ENCODE assay signal across 16 cellular contexts in genomic region chr1:236421022-236421421, GRCh38. TPM values are rescaled to one million over a fixed set of nuclear protein-coding genes. Genes with fewer than 3 reads are reported as not detected.
A peak's percentile ranks its signal among the peaks of the same experiment; 100 is the strongest.
DNase-seq lines count a peak whose midpoint lies in the region; ATAC-seq and TF ChIP-seq lines count a peak whose summit lies in the region.
"Had no signal": no experiment of that assay in that cellular context is flagged by ENCODE, and none has a peak within 500 bp of the region (broad histone marks: within the 10 kb centered on the region; RNA-seq: fewer than 3 reads in every experiment).

No MANE protein-coding gene starts in this region.

- CTCF ChIA-PET in RWPE1 (lab: Yijun Ruan, JAX) = no interaction called here

- POLR2A ChIA-PET in RWPE1 (lab: Yijun Ruan, JAX; ENCODE audit: low non-redundant PET) = no interaction called here

- no peak for ATAC-seq in HG03045 (IDR thresholded peaks at IDR 0.05; ENCODE audit: unreplicated experiment)
- ATAC-seq in HG03457 (IDR thresholded peaks at IDR 0.05; ENCODE audit: unreplicated experiment) = no peak

- no peak overlapping the region for H3K4me3 ChIP-seq in fibroblast of mammary gland (ENCODE audit: control insufficient read depth, low read depth, low read length)
- H3K4me3 ChIP-seq: BLaER1 treated with 17β-estradiol and CSF1 and Interleukin-3, amounts not matched to agents 10 nM and 100 nM; cardiac muscle cell had no signal

- DNase-seq in A172 (ENCODE audit: low spot score) (peak; percentile 71), EH (ENCODE audit: low read depth) (peak; percentile 82), RWPE1 (ENCODE audit: low spot score) (peak; percentile 53), fibroblast of mammary gland (ENCODE audit: low read depth) (peak; percentile 56), NCI-H524 (lab: John Stamatoyannopoulos, UW) (no peak), hepatic stellate cell (ENCODE audit: low spot score) (no peak)
- DNase-seq: GDM1; MM.1S; NCI-H2227 treated with DMSO at 0.1 percent for 48 hours; posterior cingulate gyrus; stimulated activated naive CD4-positive, alpha-beta T cell had no signal

- H3K27ac ChIP-seq in RWPE1 = no peak overlapping the region
- H3K27ac ChIP-seq: BLaER1 treated with 17β-estradiol and CSF1 and Interleukin-3, amounts not matched to agents 10 nM and 100 nM; cardiac muscle cell had no signal

- TF ChIP-seq CTCF in RWPE1 (conservative IDR thresholded peaks at IDR 0.05; ENCODE audit: low read depth) (no peak), fibroblast of mammary gland (conservative IDR thresholded peaks at IDR 0.05; ENCODE audit: control insufficient read depth, insufficient read depth, low read depth, low read length) (no peak)

RNA-seq across cellular contexts. Expression of gene EDARADD, which starts 26.9 kb away (rescaled TPM):
- 0.53 TPM in 1 of 2 replicates, not detected in the other for total RNA-seq in A172 (2014; rRNA removed; shearing (Covaris generic))
- total RNA-seq: endothelial cell of umbilical vein had no signal

Comparison
In these comparisons a context has a peak if more than half of its experiments do, and no peak if none do; other contexts are left out.
1. DNase-seq: peak in A172 (single experiment), EH (single experiment), RWPE1 (single experiment) and fibroblast of mammary gland (single experiment); none in NCI-H524 (0 of 2) and hepatic stellate cell (single experiment).